Comparison of ENCODE assay signal across 12 cellular contexts in genomic region chr2:108460345-108461037, GRCh38.
DNase-seq lines count a peak whose midpoint lies in the region; ATAC-seq lines count a peak whose summit lies in the region.
"Had no signal": no experiment of that assay in that cellular context is flagged by ENCODE, and none has a peak within 500 bp of the region (broad histone marks: within the 10 kb centered on the region; RNA-seq: fewer than 3 reads in every experiment).

No MANE protein-coding gene starts in this region.

- no peaks in the 10 kb centered on the region for H3K27me3 Mint-ChIP-seq in activated naive CD8-positive, alpha-beta T cell

- peaks cover 62% of the 10 kb centered on the region for H3K36me3 Mint-ChIP-seq in activated naive CD8-positive, alpha-beta T cell

- H3K27ac Mint-ChIP-seq in activated naive CD8-positive, alpha-beta T cell = peak overlapping the region; percentile 74
- H3K27ac Mint-ChIP-seq: WTC11 had no signal

- ATAC-seq in GM18508 (IDR thresholded peaks at IDR 0.05; ENCODE audit: insufficient read depth, unreplicated experiment) (peak; percentile 53), GM19463 (IDR thresholded peaks at IDR 0.05; ENCODE audit: unreplicated experiment) (peak; percentile 90), HG03045 (IDR thresholded peaks at IDR 0.05; ENCODE audit: unreplicated experiment) (peak; percentile 59)
- ATAC-seq: HCT116, left ventricle myocardium superior, WTC11 had no signal

- peak overlapping the region; percentile 8 for H3K4me3 Mint-ChIP-seq in activated naive CD8-positive, alpha-beta T cell
- H3K4me3 Mint-ChIP-seq: WTC11 had no signal

- peaks cover 15% of the 10 kb centered on the region for H3K9me3 Mint-ChIP-seq in activated naive CD8-positive, alpha-beta T cell (ENCODE audit: low read depth)
- H3K9me3 Mint-ChIP-seq: WTC11 had no signal

- peaks cover 66% of the 10 kb centered on the region for H3K4me1 Mint-ChIP-seq in activated naive CD8-positive, alpha-beta T cell (ENCODE audit: low read depth)

- DNase-seq in activated gamma-delta T cell (lab: John Stamatoyannopoulos, UW) = no peak
- no peak for DNase-seq in activated gamma-delta T cell treated with Interleukin-2 at 50 U/mL for 16 hours
- DNase-seq in central memory CD4-positive, alpha-beta T cell = no peak
- no peak for DNase-seq in stimulated activated CD4-positive, alpha-beta T cell treated with anti-CD3 and anti-CD28 coated beads, Interleukin-2, amount 100 ng/mL, for 24 hours
- DNase-seq: DND-41, left ventricle myocardium superior had no signal
